ENCODE assay signal across 8 cellular contexts in genomic region chr10:102917314-102917961, GRCh38. TPM values are rescaled to one million over a fixed set of nuclear protein-coding genes. Genes with fewer than 3 reads are reported as not detected.
DNase-seq lines count a peak whose midpoint lies in the region; ATAC-seq lines count a peak whose summit lies in the region.

No MANE protein-coding gene starts in this region.

- POLR2A ChIA-PET in activated CD8-positive, alpha-beta T cell treated with anti-CD3 and anti-CD28 coated beads, Interleukin-2, amount 10 ng/mL, durations not matched to agents 7 days and 5 days (lab: Charles Lee) = interaction anchor here (0.7 to 2.6 kb wide), 5 partner anchors 151 to 327 kb away, joined by 3 to 17 read pairs (median 6); partner anchors contain the start of gene ARL3

- H3K4me1 Mint-ChIP-seq in activated CD8-positive, alpha-beta T cell treated with anti-CD3 and anti-CD28 coated beads, Interleukin-2, amount 10 ng/mL, durations not matched to agents 7 days and 5 days (ENCODE audit: low read depth) = peaks cover 56% of the 10 kb centered on the region
- peaks cover 26% of the 10 kb centered on the region for H3K4me1 Mint-ChIP-seq in memory B cell

- H3K27me3 Mint-ChIP-seq in activated CD8-positive, alpha-beta T cell treated with anti-CD3 and anti-CD28 coated beads, Interleukin-2, amount 10 ng/mL, durations not matched to agents 7 days and 5 days (ENCODE audit: low read depth) = no peaks in the 10 kb centered on the region
- H3K27me3 Mint-ChIP-seq in memory B cell = peaks cover 4% of the 10 kb centered on the region

- no peaks in the 10 kb centered on the region for H3K36me3 ChIP-seq in ACC112 (ENCODE audit: insufficient read depth, low read length)

- H3K27ac ChIP-seq in ACC112 (ENCODE audit: low read depth, low read length) = peak overlapping the region; percentile 46; the same call in 1 of the 2 replicates

- no peaks in the 10 kb centered on the region for H3K27me3 ChIP-seq in ACC112 (ENCODE audit: insufficient read depth, low read length)

- DNase-seq in NCI-H510A (lab: John Stamatoyannopoulos, UW) = peak; percentile 62
- peak; percentile 88 for DNase-seq in activated CD8-positive, alpha-beta T cell treated with anti-CD3 and anti-CD28 coated beads, Interleukin-2, amount 10 ng/mL, durations not matched to agents 7 days and 5 days
- DNase-seq in effector CD4-positive, alpha-beta T cell = peak; percentile 78
- DNase-seq in memory B cell (ENCODE audit: low spot score in 2 of 2) = peak; percentile 87 to 89
- DNase-seq in stimulated activated CD4-positive, alpha-beta T cell treated with anti-CD3 and anti-CD28 coated beads, TNF-alpha, amount 100 ng/mL, for 24 hours (ENCODE audit: low read depth in 3 of 3) = peak; percentile 64 to 78 (median 70)

- H3K4me1 ChIP-seq in ACC112 (ENCODE audit: control insufficient read depth, insufficient read depth, low read length, unreplicated experiment) = peaks cover 21% of the 10 kb centered on the region

- H3K36me3 Mint-ChIP-seq in activated CD8-positive, alpha-beta T cell treated with anti-CD3 and anti-CD28 coated beads, Interleukin-2, amount 10 ng/mL, durations not matched to agents 7 days and 5 days (ENCODE audit: low read depth) = peaks cover 23% of the 10 kb centered on the region
- peaks cover 4% of the 10 kb centered on the region for H3K36me3 Mint-ChIP-seq in memory B cell

- H3K4me3 ChIP-seq in ACC112 (ENCODE audit: low read depth, low read length) = peak overlapping the region; percentile 81

- H3K9me3 Mint-ChIP-seq in activated CD8-positive, alpha-beta T cell treated with anti-CD3 and anti-CD28 coated beads, Interleukin-2, amount 10 ng/mL, durations not matched to agents 7 days and 5 days (ENCODE audit: insufficient read depth) = peaks cover 3% of the 10 kb centered on the region
- H3K9me3 Mint-ChIP-seq in memory B cell = no peaks in the 10 kb centered on the region

- peak overlapping the region; percentile 93 for H3K27ac Mint-ChIP-seq in activated CD8-positive, alpha-beta T cell treated with anti-CD3 and anti-CD28 coated beads, Interleukin-2, amount 10 ng/mL, durations not matched to agents 7 days and 5 days
- peak overlapping the region; percentile 98 for H3K27ac Mint-ChIP-seq in memory B cell

- H2AFZ ChIP-seq in ACC112 (ENCODE audit: low read length, unreplicated experiment) = peak overlapping the region; percentile 86

- CTCF ChIA-PET in activated CD8-positive, alpha-beta T cell treated with anti-CD3 and anti-CD28 coated beads, Interleukin-2, amount 10 ng/mL, durations not matched to agents 7 days and 5 days (lab: Charles Lee) = interaction anchor here (0.6 to 6.0 kb wide), 52 partner anchors 8 to 576 kb away, joined by 3 to 157 read pairs (median 4); partner anchors contain the start of genes ARL3, INA, NEURL1 and NT5C2

- H3K4me3 Mint-ChIP-seq in activated CD8-positive, alpha-beta T cell treated with anti-CD3 and anti-CD28 coated beads, Interleukin-2, amount 10 ng/mL, durations not matched to agents 7 days and 5 days = peak overlapping the region; percentile 92
- peak overlapping the region; percentile 98 for H3K4me3 Mint-ChIP-seq in memory B cell

- ATAC-seq in GM18519 (IDR thresholded peaks at IDR 0.05; ENCODE audit: low FRiP score, unreplicated experiment) (peak; percentile 23), HG03095 (IDR thresholded peaks at IDR 0.05; ENCODE audit: unreplicated experiment) (peak; percentile 29), memory B cell (ENCODE audit: low read depth) (peak; percentile 51)
- ATAC-seq in activated CD8-positive, alpha-beta T cell treated with anti-CD3 and anti-CD28 coated beads, Interleukin-2, amount 10 ng/mL, durations not matched to agents 7 days and 5 days = peak; percentile 55

- H3K79me2 ChIP-seq in ACC112 (ENCODE audit: control insufficient read depth, insufficient read depth, low read length, unreplicated experiment) = no peaks in the 10 kb centered on the region

RNA-seq across cellular contexts. Expression of gene CNNM2, which starts 0.7 kb away (rescaled TPM):
- 1 to 10 TPM; 7.7 to 8.1 TPM for total RNA-seq in activated CD8-positive, alpha-beta T cell treated with anti-CD3 and anti-CD28 coated beads, Interleukin-2, amount 10 ng/mL, durations not matched to agents 7 days and 5 days

RNA-seq across cellular contexts. Expression of gene AS3MT, which starts 48.2 kb away (rescaled TPM):
- total RNA-seq in activated CD8-positive, alpha-beta T cell treated with anti-CD3 and anti-CD28 coated beads, Interleukin-2, amount 10 ng/mL, durations not matched to agents 7 days and 5 days = under 1 TPM; 0.52 to 0.68 TPM

Comparison
In these comparisons a context has a peak if more than half of its experiments do, and no peak if none do; other contexts are left out.
1. Peak in every context shown above with its lines: DNase-seq, ATAC-seq, H3K4me3 ChIP-seq and H3K27ac ChIP-seq.